ENCODE assay signal across 9 cellular contexts in the genomic region with DNA sequence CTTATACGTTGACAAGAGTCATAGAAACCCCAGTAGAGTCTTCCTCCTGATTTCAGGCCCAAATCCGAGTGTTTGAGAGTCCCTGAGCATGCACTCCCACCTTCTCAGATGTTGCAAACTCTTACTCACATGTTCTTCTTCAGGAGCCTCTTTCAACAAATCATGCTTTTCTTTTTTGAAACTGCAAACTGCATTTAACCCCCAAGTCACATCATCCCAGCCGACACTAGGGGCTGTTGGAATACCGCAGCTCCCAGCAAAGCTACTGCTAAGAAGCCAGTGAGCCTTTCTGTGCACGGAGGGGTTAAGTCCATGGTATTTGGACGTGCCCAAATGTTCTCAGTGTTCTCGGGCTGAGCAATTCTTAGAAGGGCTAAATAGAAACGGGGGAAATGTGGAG.
DNase-seq lines count a peak whose midpoint lies in the region; ATAC-seq and TF ChIP-seq lines count a peak whose summit lies in the region.
"Had no signal": no experiment of that assay in that cellular context is flagged by ENCODE, and none has a peak within 500 bp of the region (broad histone marks: within the 10 kb centered on the region; RNA-seq: fewer than 3 reads in every experiment).

No MANE protein-coding gene starts in this region.

- H3K36me3 ChIP-seq in effector memory CD4-positive, alpha-beta T cell (ENCODE audit: control insufficient read depth, insufficient read depth, low read length) = no peaks in the 10 kb centered on the region

- no peak overlapping the region for H3K27ac Mint-ChIP-seq in stimulated activated naive B cell treated with anti-CD40 and anti-IgM and Interleukin-4, amounts not matched to agents 10 μg/mL and 1 μg/mL and 100 μg/mL, for 72 hours

- POLR2A ChIA-PET in HEK293T (lab: Yijun Ruan, JAX) = no interaction called here

- H3K4me3 ChIP-seq in choroid plexus epithelial cell (ENCODE audit: low read depth, low read length) = peak overlapping the region; percentile 1
- H3K4me3 ChIP-seq in skeletal muscle cell (ENCODE audit: low read depth, low read length) = no peak overlapping the region
- H3K4me3 ChIP-seq in effector memory CD4-positive, alpha-beta T cell (ENCODE audit: insufficient read depth, low read depth, low read length, poor library complexity, severe bottlenecking) = no peak overlapping the region

- no peak overlapping the region for H3K27ac ChIP-seq in effector memory CD4-positive, alpha-beta T cell (ENCODE audit: insufficient read depth, low read length, poor library complexity, severe bottlenecking)

- ATAC-seq in stimulated activated naive B cell treated with anti-CD40 and anti-IgM and Interleukin-4, amounts not matched to agents 10 μg/mL and 1 μg/mL and 100 μg/mL, for 72 hours (replicated peaks) = no peak

- H3K4me3 Mint-ChIP-seq in stimulated activated naive B cell treated with anti-CD40 and anti-IgM and Interleukin-4, amounts not matched to agents 10 μg/mL and 1 μg/mL and 100 μg/mL, for 72 hours = no peak overlapping the region

- H3K27me3 Mint-ChIP-seq in stimulated activated naive B cell treated with anti-CD40 and anti-IgM and Interleukin-4, amounts not matched to agents 10 μg/mL and 1 μg/mL and 100 μg/mL, for 72 hours = no peaks in the 10 kb centered on the region

- H3K36me3 Mint-ChIP-seq in stimulated activated naive B cell treated with anti-CD40 and anti-IgM and Interleukin-4, amounts not matched to agents 10 μg/mL and 1 μg/mL and 100 μg/mL, for 72 hours = no peaks in the 10 kb centered on the region

- DNase-seq in HEK293T (ENCODE audit: extremely low spot score) (peak; percentile 24), choroid plexus epithelial cell (ENCODE audit: low read depth) (peak; percentile 95), iris pigment epithelial cell (ENCODE audit: low read depth) (peak; percentile 86), skeletal muscle cell (ENCODE audit: low read depth) (peak; percentile 97), midbrain (lab: John Stamatoyannopoulos, UW) (no peak)
- no peak for DNase-seq in central memory CD4-positive, alpha-beta T cell
- no peak for DNase-seq in effector memory CD4-positive, alpha-beta T cell
- DNase-seq in stimulated activated naive B cell treated with anti-CD40 and anti-IgM and Interleukin-4, amounts not matched to agents 10 μg/mL and 1 μg/mL and 100 μg/mL, for 72 hours = no peak
- DNase-seq: MV-4-11 had no signal

- H3K9me3 ChIP-seq in effector memory CD4-positive, alpha-beta T cell (ENCODE audit: control insufficient read depth, low read length) = no peaks in the 10 kb centered on the region

- H3K9me3 Mint-ChIP-seq in stimulated activated naive B cell treated with anti-CD40 and anti-IgM and Interleukin-4, amounts not matched to agents 10 μg/mL and 1 μg/mL and 100 μg/mL, for 72 hours = peaks cover 0 to 1% of the 10 kb centered on the region in 2 donors

- H3K27me3 ChIP-seq in effector memory CD4-positive, alpha-beta T cell (replicated peaks; ENCODE audit: control insufficient read depth, insufficient read depth, low read length, poor library complexity, severe bottlenecking) = no peaks in the 10 kb centered on the region

- H3K4me1 Mint-ChIP-seq in stimulated activated naive B cell treated with anti-CD40 and anti-IgM and Interleukin-4, amounts not matched to agents 10 μg/mL and 1 μg/mL and 100 μg/mL, for 72 hours = no peaks in the 10 kb centered on the region

- CTCF ChIA-PET in HEK293T (lab: Yijun Ruan, JAX) = interaction anchor here (0.7 kb wide), 1 partner anchor 92 kb away, joined by 3 read pairs; no protein-coding TSS in a partner anchor

- no peaks in the 10 kb centered on the region for H3K4me1 ChIP-seq in effector memory CD4-positive, alpha-beta T cell (ENCODE audit: control insufficient read depth, insufficient read depth, low read length, poor library complexity, severe bottlenecking)

- peak; percentile 64 for TF ChIP-seq CTCF in choroid plexus epithelial cell (conservative IDR thresholded peaks at IDR 0.05; ENCODE audit: low read depth, low read length)

TF ChIP-seq in HEK293T, 16 proteins besides CTCF, POLR2A, EP300 and RAD21:
- TF ChIP-seq SUZ12 (IDR thresholded peaks at IDR 0.05) = no peak
- no peak for TF ChIP-seq BHLHE40 (IDR thresholded peaks at IDR 0.05; ENCODE audit: borderline replicate concordance)
- TF ChIP-seq L3MBTL2 (conservative IDR thresholded peaks at IDR 0.05) = no peak
- TF ChIP-seq, protein P1, sequence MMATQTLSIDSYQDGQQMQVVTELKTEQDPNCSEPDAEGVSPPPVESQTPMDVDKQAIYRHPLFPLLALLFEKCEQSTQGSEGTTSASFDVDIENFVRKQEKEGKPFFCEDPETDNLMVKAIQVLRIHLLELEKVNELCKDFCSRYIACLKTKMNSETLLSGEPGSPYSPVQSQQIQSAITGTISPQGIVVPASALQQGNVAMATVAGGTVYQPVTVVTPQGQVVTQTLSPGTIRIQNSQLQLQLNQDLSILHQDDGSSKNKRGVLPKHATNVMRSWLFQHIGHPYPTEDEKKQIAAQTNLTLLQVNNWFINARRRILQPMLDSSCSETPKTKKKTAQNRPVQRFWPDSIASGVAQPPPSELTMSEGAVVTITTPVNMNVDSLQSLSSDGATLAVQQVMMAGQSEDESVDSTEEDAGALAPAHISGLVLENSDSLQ (IDR thresholded peaks at IDR 0.05) = no peak
- TF ChIP-seq FOXK2 (IDR thresholded peaks at IDR 0.05) = no peak
- TF ChIP-seq FOXA1 (IDR thresholded peaks at IDR 0.05) = no peak
- no peak for TF ChIP-seq TARDBP (IDR thresholded peaks at IDR 0.05)
- no peak for TF ChIP-seq ZNF384 (IDR thresholded peaks at IDR 0.05)
- TF ChIP-seq CTBP1 (IDR thresholded peaks at IDR 0.05; ENCODE audit: borderline replicate concordance) = no peak
- TF ChIP-seq HDGF (IDR thresholded peaks at IDR 0.05; ENCODE audit: borderline replicate concordance) = no peak
- TF ChIP-seq ELF4 (IDR thresholded peaks at IDR 0.05) = no peak
- no peak for TF ChIP-seq FOXM1 (IDR thresholded peaks at IDR 0.05; ENCODE audit: borderline replicate concordance)
- TF ChIP-seq NFRKB (IDR thresholded peaks at IDR 0.05) = no peak
- no peak for TF ChIP-seq LEF1 (IDR thresholded peaks at IDR 0.05; ENCODE audit: borderline replicate concordance)
- no peak for TF ChIP-seq ARNT (IDR thresholded peaks at IDR 0.05)
- no peak for TF ChIP-seq SP1 (IDR thresholded peaks at IDR 0.05)

Comparison
In these comparisons a context has a peak if more than half of its experiments do, and no peak if none do; other contexts are left out.
1. DNase-seq: peak in HEK293T (single experiment), choroid plexus epithelial cell (single experiment), iris pigment epithelial cell (single experiment) and skeletal muscle cell (single experiment); none in central memory CD4-positive, alpha-beta T cell (single experiment), effector memory CD4-positive, alpha-beta T cell (0 of 3), midbrain (single experiment) and stimulated activated naive B cell treated with anti-CD40 and anti-IgM and Interleukin-4, amounts not matched to agents 10 μg/mL and 1 μg/mL and 100 μg/mL, for 72 hours (single experiment).